ENCODE assay signal across 10 cellular contexts in genomic region chrX:151754042-151754419, GRCh38. TPM values are rescaled to one million over a fixed set of nuclear protein-coding genes. Genes with fewer than 3 reads are reported as not detected.
DNase-seq lines count a peak whose midpoint lies in the region; ATAC-seq, FAIRE-seq and TF ChIP-seq lines count a peak whose summit lies in the region.
"Had no signal": no experiment of that assay in that cellular context is flagged by ENCODE, and none has a peak within 500 bp of the region (broad histone marks: within the 10 kb centered on the region; RNA-seq: fewer than 3 reads in every experiment).

No MANE protein-coding gene starts in this region.

- peak; percentile 33; the same call in 2 of the 3 replicates for ATAC-seq in HepG2
- ATAC-seq in GM21786 (IDR thresholded peaks at IDR 0.05; ENCODE audit: unreplicated experiment): no peak
- no peak for ATAC-seq in omental fat pad (ENCODE audit: low FRiP score)

- H3K36me3 ChIP-seq in MG63 (no peaks in the 10 kb centered on the region), astrocyte (ENCODE audit: insufficient read depth, low read length) (no peaks in the 10 kb centered on the region), HepG2 (replicated peaks in 1 of 2; ENCODE audit: control insufficient read depth in 1 of 2, insufficient read depth in 2 of 2, low read length in 2 of 2) (no peaks in the 10 kb centered on the region), kidney (ENCODE audit: control insufficient read depth in 1 of 2, insufficient read depth in 2 of 2, low read length in 2 of 2) (no peaks in the 10 kb centered on the region)
- H3K36me3 ChIP-seq: tibial artery had no signal

- H3K4me3 Mint-ChIP-seq in astrocyte (ENCODE audit: unreplicated experiment): no peak overlapping the region

- POLR2A ChIA-PET in HepG2 (lab: Yijun Ruan, JAX): no interaction called here

- TF ChIP-seq CTCF in astrocyte (IDR thresholded peaks at IDR 0.05; ENCODE audit: insufficient read depth, low read depth, low read length) (no peak), HepG2 (CRISPR knock-in tag; IDR thresholded peaks at IDR 0.05) (no peak), kidney (IDR thresholded peaks at IDR 0.05; ENCODE audit: borderline replicate concordance, extremely low read depth, insufficient read depth) (no peak), omental fat pad (IDR thresholded peaks at IDR 0.05) (no peak)

- intact Hi-C loops in HepG2 (cut with micrococcal nuclease; ENCODE audit: unreplicated experiment): no loop called here
- intact Hi-C loops in kidney (cut with DNase I): no loop called here

- H3K27me3 ChIP-seq in MG63 (no peaks in the 10 kb centered on the region), astrocyte (ENCODE audit: insufficient read depth, low read length) (no peaks in the 10 kb centered on the region), HepG2 (ENCODE audit: control insufficient read depth in 1 of 2, insufficient read depth in 2 of 2, low read length in 2 of 2) (no peaks in the 10 kb centered on the region)
- H3K27me3 ChIP-seq: tibial artery had no signal

- no peak for TF ChIP-seq RAD21 in HepG2 (CRISPR knock-in tag; IDR thresholded peaks at IDR 0.05)

- peaks cover 13% of the 10 kb centered on the region for H3K4me1 ChIP-seq in astrocyte (ENCODE audit: insufficient read depth, low read length)
- no peaks in the 10 kb centered on the region for H3K4me1 ChIP-seq in HepG2 (ENCODE audit: insufficient read depth, low read length)
- H3K4me1 ChIP-seq in kidney (ENCODE audit: control insufficient read depth in 1 of 2, insufficient read depth in 1 of 2, low read depth in 1 of 2, low read length in 2 of 2): peaks cover 0 to 3% of the 10 kb centered on the region in 2 donors

- DNase-seq in Caki2 (ENCODE audit: low read depth): peak; percentile 50
- peak; percentile 91 for DNase-seq in MG63
- DNase-seq in astrocyte (ENCODE audit: low read depth): peak; percentile 85
- no peak for DNase-seq in HepG2 (ENCODE audit: low spot score)
- no peak for DNase-seq in kidney
- no peak for DNase-seq in omental fat pad (ENCODE audit: low spot score)
- DNase-seq in Ammon's horn (ENCODE audit: low spot score): no peak
- DNase-seq: effector CD8-positive, alpha-beta T cell had no signal

- H3K27ac ChIP-seq in astrocyte (ENCODE audit: low read depth, low read length) (no peak overlapping the region), HepG2 (ENCODE audit: extremely low read length, insufficient read depth, low read length) (no peak overlapping the region), kidney (ENCODE audit: low read depth in 2 of 2, low read length in 2 of 2) (no peak overlapping the region)
- H3K27ac ChIP-seq: tibial artery had no signal

- no peaks in the 10 kb centered on the region for H3K36me3 Mint-ChIP-seq in astrocyte (ENCODE audit: low read depth, unreplicated experiment)

- peaks cover 5% of the 10 kb centered on the region for H3K4me1 Mint-ChIP-seq in astrocyte (ENCODE audit: low read depth, unreplicated experiment)

- peaks cover 18% of the 10 kb centered on the region for H3K27me3 Mint-ChIP-seq in astrocyte (ENCODE audit: low read depth, unreplicated experiment)

- no peak for TF ChIP-seq EP300 in HepG2 (IDR thresholded peaks at IDR 0.05; ENCODE audit: low read depth in 2 of 2, low read length in 2 of 2)
- no peak for TF ChIP-seq EP300 in HepG2 (CRISPR knock-in tag; IDR thresholded peaks at IDR 0.05; ENCODE audit: borderline replicate concordance)

- BruUV-seq in HepG2 (replicated peaks; lab: Mats Ljungman, UMichigan): no TSS peak

- H3K4me2 ChIP-seq in astrocyte (ENCODE audit: low read length) (peak overlapping the region; percentile 73), HepG2 (ENCODE audit: low read depth, low read length) (no peak overlapping the region)

- H2AFZ ChIP-seq in astrocyte (ENCODE audit: low read depth, low read length) (peak overlapping the region; percentile 58), HepG2 (ENCODE audit: low read length) (no peak overlapping the region)

- H3K4me3 ChIP-seq in MG63 (no peak overlapping the region), astrocyte (ENCODE audit: insufficient read depth, low read depth, low read length) (no peak overlapping the region), HepG2 (replicated peaks in 1 of 3; ENCODE audit: insufficient read depth in 1 of 3, low read depth in 2 of 3, low read length in 3 of 3) (no peak overlapping the region), kidney (ENCODE audit: low read length in 2 of 2) (no peak overlapping the region)
- H3K4me3 ChIP-seq: tibial artery had no signal

- TF ChIP-seq POLR2A in HepG2 (IDR thresholded peaks at IDR 0.05; ENCODE audit: insufficient read depth in 1 of 2, low read depth in 2 of 2, low read length in 2 of 2): no peak

- H3K27ac Mint-ChIP-seq in astrocyte (ENCODE audit: unreplicated experiment): peak overlapping the region; percentile 34

- WGBS in HepG2 (ENCODE audit: low lambda C conversion rate): 0% methylated on average over 1 of the region's 6 CpGs

- in situ Hi-C loops in Caki2 (cut with HindIII; ENCODE audit: low pct_unique_long_range_greater_than_20kb, low sequenced_read_pairs) (no loop called here), HepG2 (cut with HindIII; ENCODE audit: extremely low pct_ligation_motif_present, low pct_unique_long_range_greater_than_20kb) (no loop called here)

- H4K20me1 ChIP-seq in astrocyte (ENCODE audit: insufficient read depth, low read length) (no peaks in the 10 kb centered on the region), HepG2 (ENCODE audit: insufficient read depth, low read length) (no peaks in the 10 kb centered on the region)

- no peaks in the 10 kb centered on the region for H3K9me3 ChIP-seq in MG63
- H3K9me3 ChIP-seq in astrocyte (ENCODE audit: insufficient read depth, low read depth, low read length): no peaks in the 10 kb centered on the region
- no peaks in the 10 kb centered on the region for H3K9me3 ChIP-seq in HepG2 (ENCODE audit: low read length)
- no peaks in the 10 kb centered on the region for H3K9me3 ChIP-seq in kidney (ENCODE audit: control insufficient read depth in 1 of 2, low read length in 2 of 2)
- H3K9me3 ChIP-seq: tibial artery had no signal

- FAIRE-seq in astrocyte (lab: Jason Lieb, UNC) (peak; percentile 99), HepG2 (lab: Jason Lieb, UNC) (no peak), kidney (lab: Jason Lieb, UNC) (no peak)

- H3K9me3 Mint-ChIP-seq in astrocyte (ENCODE audit: unreplicated experiment): no peaks in the 10 kb centered on the region

- H3K79me2 ChIP-seq in astrocyte (ENCODE audit: insufficient read depth, low read length) (no peaks in the 10 kb centered on the region), HepG2 (ENCODE audit: insufficient read depth, low read length) (no peaks in the 10 kb centered on the region)

- CTCF ChIA-PET in HepG2 (lab: Yijun Ruan, JAX; ENCODE audit: low intra/inter-chr PET ratio, low total read pairs): interaction anchor here (1.4 to 1.9 kb wide), 2 partner anchors 878 to 882 kb away, joined by 4 to 11 read pairs; no protein-coding TSS in a partner anchor

- H3K9ac ChIP-seq in astrocyte (ENCODE audit: low read length): no peak overlapping the region
- H3K9ac ChIP-seq in HepG2 (ENCODE audit: insufficient read depth, low read depth, low read length): no peak overlapping the region
- H3K9ac ChIP-seq in kidney (ENCODE audit: low read length in 2 of 2): no peak overlapping the region

RNA-seq across cellular contexts. Expression of gene CNGA2, which starts 19.5 kb away (rescaled TPM):
- not detected in 2 replicates for total RNA-seq in Caki2 (2014; rRNA removed; shearing (Covaris generic); ENCODE audit: low replicate concordance)
- total RNA-seq in MG63 (2014; rRNA removed; shearing (Covaris generic); ENCODE audit: low replicate concordance): not detected in 2 replicates
- not detected in 2 replicates for total RNA-seq in astrocyte
- total RNA-seq in HepG2 (2016; rRNA removed; fragmentation: Illumina TruSeq; extraction: Trizol): not detected in 2 replicates
- total RNA-seq in HepG2 (2016; cell fraction: cytosol; rRNA removed; fragmentation: Illumina TruSeq; extraction: Trizol; ENCODE audit: low read depth): not detected in 2 replicates
- total RNA-seq in HepG2 (2016; cell fraction: insoluble cytoplasmic fraction; rRNA removed; fragmentation: Illumina TruSeq; extraction: Trizol): not detected in 2 replicates
- total RNA-seq in HepG2 (2016; cell fraction: membrane; rRNA removed; fragmentation: Illumina TruSeq; extraction: Trizol): not detected in 2 replicates
- total RNA-seq in HepG2 (2016; cell fraction: nucleus; rRNA removed; fragmentation: Illumina TruSeq; extraction: Trizol): not detected in 2 replicates
- polyA plus RNA-seq in HepG2 (2011; rRNA removed): not detected in 2 replicates
- polyA plus RNA-seq in HepG2 (2011; cell fraction: cytosol; rRNA removed): not detected in 2 replicates
- polyA plus RNA-seq in HepG2 (2011; cell fraction: nucleus; rRNA removed): not detected in 2 replicates
- polyA plus RNA-seq in HepG2 (2012): not detected in 2 replicates
- not detected in 2 replicates for polyA plus RNA-seq in HepG2 (2016; cell fraction: cytosol; fragmentation: Illumina TruSeq; extraction: Trizol; ENCODE audit: low read depth)
- not detected in 2 replicates for polyA plus RNA-seq in HepG2 (2016; cell fraction: insoluble cytoplasmic fraction; fragmentation: Illumina TruSeq; extraction: Trizol; ENCODE audit: low read depth)
- polyA plus RNA-seq in HepG2 (2016; cell fraction: membrane; fragmentation: Illumina TruSeq; extraction: Trizol; ENCODE audit: low read depth): not detected in 2 replicates
- not detected in 2 replicates for polyA plus RNA-seq in HepG2 (2016; cell fraction: nucleus; fragmentation: Illumina TruSeq; extraction: Trizol; ENCODE audit: insufficient read depth, low read depth)
- polyA minus RNA-seq in HepG2 (2011; rRNA and poly(A)+ RNA removed; ENCODE audit: low replicate concordance): not detected in 2 replicates
- polyA minus RNA-seq in HepG2 (2011; cell fraction: cytosol; rRNA and poly(A)+ RNA removed): not detected in 2 replicates
- not detected in 2 replicates for polyA minus RNA-seq in HepG2 (2011; cell fraction: nucleus; rRNA and poly(A)+ RNA removed)
- not detected for total RNA-seq in kidney
- polyA plus RNA-seq in kidney (ENCODE audit: insufficient read depth, low read depth, low replicate concordance): not detected
- total RNA-seq in omental fat pad: not detected

RNA-seq across cellular contexts. Expression of gene FATE1, which starts 38.2 kb away (rescaled TPM):
- total RNA-seq in Caki2 (2014; rRNA removed; shearing (Covaris generic); ENCODE audit: low replicate concordance): not detected in 2 replicates
- not detected in 2 replicates for total RNA-seq in MG63 (2014; rRNA removed; shearing (Covaris generic); ENCODE audit: low replicate concordance)
- total RNA-seq in astrocyte: not detected in 2 replicates
- total RNA-seq in HepG2 (2016; rRNA removed; fragmentation: Illumina TruSeq; extraction: Trizol): not detected in 2 replicates
- total RNA-seq in HepG2 (2016; cell fraction: cytosol; rRNA removed; fragmentation: Illumina TruSeq; extraction: Trizol; ENCODE audit: low read depth): not detected in 2 replicates
- not detected in 2 replicates for total RNA-seq in HepG2 (2016; cell fraction: insoluble cytoplasmic fraction; rRNA removed; fragmentation: Illumina TruSeq; extraction: Trizol)
- total RNA-seq in HepG2 (2016; cell fraction: membrane; rRNA removed; fragmentation: Illumina TruSeq; extraction: Trizol): not detected in 2 replicates
- total RNA-seq in HepG2 (2016; cell fraction: nucleus; rRNA removed; fragmentation: Illumina TruSeq; extraction: Trizol): not detected in 2 replicates
- polyA plus RNA-seq in HepG2 (2011; rRNA removed): not detected in 2 replicates
- not detected in 2 replicates for polyA plus RNA-seq in HepG2 (2011; cell fraction: cytosol; rRNA removed)
- not detected in 2 replicates for polyA plus RNA-seq in HepG2 (2011; cell fraction: nucleus; rRNA removed)
- not detected in 2 replicates for polyA plus RNA-seq in HepG2 (2012)
- polyA plus RNA-seq in HepG2 (2016; cell fraction: cytosol; fragmentation: Illumina TruSeq; extraction: Trizol; ENCODE audit: low read depth): not detected in 2 replicates
- not detected in 2 replicates for polyA plus RNA-seq in HepG2 (2016; cell fraction: insoluble cytoplasmic fraction; fragmentation: Illumina TruSeq; extraction: Trizol; ENCODE audit: low read depth)
- polyA plus RNA-seq in HepG2 (2016; cell fraction: membrane; fragmentation: Illumina TruSeq; extraction: Trizol; ENCODE audit: low read depth): not detected in 2 replicates
- not detected in 2 replicates for polyA plus RNA-seq in HepG2 (2016; cell fraction: nucleus; fragmentation: Illumina TruSeq; extraction: Trizol; ENCODE audit: insufficient read depth, low read depth)
- polyA minus RNA-seq in HepG2 (2011; rRNA and poly(A)+ RNA removed; ENCODE audit: low replicate concordance): not detected in 2 replicates
- polyA minus RNA-seq in HepG2 (2011; cell fraction: cytosol; rRNA and poly(A)+ RNA removed): not detected in 2 replicates
- not detected in 2 replicates for polyA minus RNA-seq in HepG2 (2011; cell fraction: nucleus; rRNA and poly(A)+ RNA removed)
- not detected for total RNA-seq in kidney
- 0.52 TPM for polyA plus RNA-seq in kidney (ENCODE audit: insufficient read depth, low read depth, low replicate concordance)
- total RNA-seq in omental fat pad: not detected

RNA-seq across cellular contexts. Expression of gene PRRG3, which starts 58.8 kb away (rescaled TPM):
- not detected in 2 replicates for total RNA-seq in Caki2 (2014; rRNA removed; shearing (Covaris generic); ENCODE audit: low replicate concordance)
- total RNA-seq in MG63 (2014; rRNA removed; shearing (Covaris generic); ENCODE audit: low replicate concordance): not detected in 2 replicates
- 0.17 and 0.18 TPM in 2 replicates for total RNA-seq in astrocyte
- not detected in 2 replicates for total RNA-seq in HepG2 (2016; rRNA removed; fragmentation: Illumina TruSeq; extraction: Trizol)
- not detected in 2 replicates for total RNA-seq in HepG2 (2016; cell fraction: cytosol; rRNA removed; fragmentation: Illumina TruSeq; extraction: Trizol; ENCODE audit: low read depth)
- not detected in 2 replicates for total RNA-seq in HepG2 (2016; cell fraction: insoluble cytoplasmic fraction; rRNA removed; fragmentation: Illumina TruSeq; extraction: Trizol)
- total RNA-seq in HepG2 (2016; cell fraction: membrane; rRNA removed; fragmentation: Illumina TruSeq; extraction: Trizol): not detected in 2 replicates
- total RNA-seq in HepG2 (2016; cell fraction: nucleus; rRNA removed; fragmentation: Illumina TruSeq; extraction: Trizol): not detected in 2 replicates
- not detected in 2 replicates for polyA plus RNA-seq in HepG2 (2011; rRNA removed)
- polyA plus RNA-seq in HepG2 (2011; cell fraction: cytosol; rRNA removed): not detected in 2 replicates
- polyA plus RNA-seq in HepG2 (2011; cell fraction: nucleus; rRNA removed): not detected in 2 replicates
- not detected in 2 replicates for polyA plus RNA-seq in HepG2 (2012)
- not detected in 2 replicates for polyA plus RNA-seq in HepG2 (2016; cell fraction: cytosol; fragmentation: Illumina TruSeq; extraction: Trizol; ENCODE audit: low read depth)
- polyA plus RNA-seq in HepG2 (2016; cell fraction: insoluble cytoplasmic fraction; fragmentation: Illumina TruSeq; extraction: Trizol; ENCODE audit: low read depth): not detected in 2 replicates
- polyA plus RNA-seq in HepG2 (2016; cell fraction: membrane; fragmentation: Illumina TruSeq; extraction: Trizol; ENCODE audit: low read depth): not detected in 2 replicates
- not detected in 2 replicates for polyA plus RNA-seq in HepG2 (2016; cell fraction: nucleus; fragmentation: Illumina TruSeq; extraction: Trizol; ENCODE audit: insufficient read depth, low read depth)
- not detected in 2 replicates for polyA minus RNA-seq in HepG2 (2011; rRNA and poly(A)+ RNA removed; ENCODE audit: low replicate concordance)
- polyA minus RNA-seq in HepG2 (2011; cell fraction: cytosol; rRNA and poly(A)+ RNA removed): not detected in 2 replicates
- not detected in 2 replicates for polyA minus RNA-seq in HepG2 (2011; cell fraction: nucleus; rRNA and poly(A)+ RNA removed)
- 0.44 TPM for total RNA-seq in kidney
- 0.24 TPM for polyA plus RNA-seq in kidney (ENCODE audit: insufficient read depth, low read depth, low replicate concordance)
- total RNA-seq in omental fat pad: 1 to 10 TPM in 2 of 4 donors, under 1 TPM in 1, not detected in 1; 0.06 to 1.3 (median 1.2) TPM

Comparison
In these comparisons a context has a peak if more than half of its experiments do, and no peak if none do; other contexts are left out.
1. DNase-seq: peak in Caki2 (single experiment), MG63 (single experiment) and astrocyte (single experiment); none in HepG2 (single experiment), kidney (single experiment), omental fat pad (single experiment) and Ammon's horn (single experiment).